In the genomic region with DNA sequence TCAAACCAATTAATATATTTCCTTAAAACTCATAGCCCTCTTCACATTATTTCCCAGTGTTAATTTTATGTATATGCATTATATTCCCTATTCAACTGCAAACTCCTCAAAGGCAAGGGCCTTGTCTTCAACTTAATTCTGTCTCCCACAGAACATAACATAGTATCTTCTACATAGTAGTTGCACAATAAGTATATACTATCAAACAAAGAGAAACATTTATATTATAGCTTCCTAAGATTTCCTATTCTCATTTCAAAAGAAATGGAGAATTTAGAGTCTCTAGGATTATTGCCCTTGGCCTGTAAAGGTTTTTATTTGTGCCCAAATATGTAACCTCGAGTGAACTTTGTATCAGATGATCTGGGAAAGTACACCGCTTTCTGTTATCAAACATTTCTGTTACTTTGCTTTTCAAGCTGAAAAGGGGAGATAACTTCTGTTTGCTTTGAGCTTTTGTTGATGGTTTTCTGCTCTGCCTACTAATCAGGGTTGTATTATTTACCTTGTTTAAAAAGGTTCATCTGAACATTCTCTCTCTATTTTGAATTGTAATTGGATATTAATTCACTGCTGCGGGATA, we compare ENCODE assay signal across 2 cellular contexts.
TF ChIP-seq lines count a peak whose summit lies in the region.

No MANE protein-coding gene starts in this region.

TF ChIP-seq in SK-N-SH, 30 proteins besides CTCF, POLR2A, EP300 and RAD21:
- TF ChIP-seq JUND (IDR thresholded peaks at IDR 0.05): 0 out of 2 replicates have a peak, but pooled peaks have one; percentile 7
- TF ChIP-seq RXRA (IDR thresholded peaks at IDR 0.05; ENCODE audit: borderline replicate concordance, low read depth): peak; percentile 10; the same call in 1 of the 2 replicates
- no peak for TF ChIP-seq ELF1 (IDR thresholded peaks at IDR 0.05)

TF ChIP-seq in endothelial cell of umbilical vein, 7 proteins besides CTCF, POLR2A, EP300 and RAD21:
- TF ChIP-seq POLR2AphosphoS5 (IDR thresholded peaks at IDR 0.05; ENCODE audit: insufficient read depth, low read depth, low read length): no peak
- TF ChIP-seq EZH2 (IDR thresholded peaks at IDR 0.05; ENCODE audit: borderline replicate concordance, low read depth, low read length, severe bottlenecking): no peak
- no peak for TF ChIP-seq FOS (IDR thresholded peaks at IDR 0.05; ENCODE audit: borderline replicate concordance, insufficient read depth, low read length)
- TF ChIP-seq GATA2 (IDR thresholded peaks at IDR 0.05; ENCODE audit: insufficient read depth, insufficient read length, low read depth, low read length): no peak
- no peak for TF ChIP-seq MYC (IDR thresholded peaks at IDR 0.05; ENCODE audit: low read depth, low read length)
- TF ChIP-seq JUN (IDR thresholded peaks at IDR 0.05; ENCODE audit: borderline replicate concordance, insufficient read depth, insufficient read length, low read depth): no peak
- TF ChIP-seq, protein P1, sequence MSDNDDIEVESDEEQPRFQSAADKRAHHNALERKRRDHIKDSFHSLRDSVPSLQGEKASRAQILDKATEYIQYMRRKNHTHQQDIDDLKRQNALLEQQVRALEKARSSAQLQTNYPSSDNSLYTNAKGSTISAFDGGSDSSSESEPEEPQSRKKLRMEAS (IDR thresholded peaks at IDR 0.05; ENCODE audit: insufficient read depth, insufficient read length): no peak
